Comparison of ENCODE assay signal across 2 cellular contexts in genomic region chr14:23339506-23340268, GRCh38.
TF ChIP-seq lines count a peak whose summit lies in the region.

No MANE protein-coding gene starts in this region.

TF ChIP-seq in HEK293, 187 proteins besides CTCF, POLR2A, EP300 and RAD21:
- no peak for TF ChIP-seq BCL11A (tag by site-specific recombination; IDR thresholded peaks at IDR 0.05; ENCODE audit: low read depth)
- peak; percentile 98 for TF ChIP-seq SETDB1 (IDR thresholded peaks at IDR 0.05; ENCODE audit: insufficient read length, low read length)
- TF ChIP-seq KLF8 (tag by site-specific recombination; IDR thresholded peaks at IDR 0.05) = no peak
- TF ChIP-seq, protein P1, sequence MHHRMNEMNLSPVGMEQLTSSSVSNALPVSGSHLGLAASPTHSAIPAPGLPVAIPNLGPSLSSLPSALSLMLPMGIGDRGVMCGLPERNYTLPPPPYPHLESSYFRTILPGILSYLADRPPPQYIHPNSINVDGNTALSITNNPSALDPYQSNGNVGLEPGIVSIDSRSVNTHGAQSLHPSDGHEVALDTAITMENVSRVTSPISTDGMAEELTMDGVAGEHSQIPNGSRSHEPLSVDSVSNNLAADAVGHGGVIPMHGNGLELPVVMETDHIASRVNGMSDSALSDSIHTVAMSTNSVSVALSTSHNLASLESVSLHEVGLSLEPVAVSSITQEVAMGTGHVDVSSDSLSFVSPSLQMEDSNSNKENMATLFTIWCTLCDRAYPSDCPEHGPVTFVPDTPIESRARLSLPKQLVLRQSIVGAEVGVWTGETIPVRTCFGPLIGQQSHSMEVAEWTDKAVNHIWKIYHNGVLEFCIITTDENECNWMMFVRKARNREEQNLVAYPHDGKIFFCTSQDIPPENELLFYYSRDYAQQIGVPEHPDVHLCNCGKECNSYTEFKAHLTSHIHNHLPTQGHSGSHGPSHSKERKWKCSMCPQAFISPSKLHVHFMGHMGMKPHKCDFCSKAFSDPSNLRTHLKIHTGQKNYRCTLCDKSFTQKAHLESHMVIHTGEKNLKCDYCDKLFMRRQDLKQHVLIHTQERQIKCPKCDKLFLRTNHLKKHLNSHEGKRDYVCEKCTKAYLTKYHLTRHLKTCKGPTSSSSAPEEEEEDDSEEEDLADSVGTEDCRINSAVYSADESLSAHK (tag by site-specific recombination; IDR thresholded peaks at IDR 0.05) = no peak
- no peak for TF ChIP-seq ZNF10 (tag by site-specific recombination; IDR thresholded peaks at IDR 0.05)
- no peak for TF ChIP-seq BCL11B (tag by site-specific recombination; IDR thresholded peaks at IDR 0.05; ENCODE audit: low read depth)
- TF ChIP-seq MYNN (tag by site-specific recombination; IDR thresholded peaks at IDR 0.05; ENCODE audit: borderline replicate concordance) = no peak
- TF ChIP-seq REPIN1 (tag by site-specific recombination; IDR thresholded peaks at IDR 0.05; ENCODE audit: low read depth) = no peak
- TF ChIP-seq ZNF518A (tag by site-specific recombination; conservative IDR thresholded peaks at IDR 0.05; ENCODE audit: low read depth) = peak; percentile 33; the same call in 1 of the 2 replicates
- TF ChIP-seq ZNF529 (tag by site-specific recombination; IDR thresholded peaks at IDR 0.05; ENCODE audit: insufficient replicate concordance) = no peak
TF ChIP-seq in HEK293: peak in this region for 2.

TF ChIP-seq in K562, 482 proteins besides CTCF, POLR2A, EP300 and RAD21:
- TF ChIP-seq, protein P2, sequence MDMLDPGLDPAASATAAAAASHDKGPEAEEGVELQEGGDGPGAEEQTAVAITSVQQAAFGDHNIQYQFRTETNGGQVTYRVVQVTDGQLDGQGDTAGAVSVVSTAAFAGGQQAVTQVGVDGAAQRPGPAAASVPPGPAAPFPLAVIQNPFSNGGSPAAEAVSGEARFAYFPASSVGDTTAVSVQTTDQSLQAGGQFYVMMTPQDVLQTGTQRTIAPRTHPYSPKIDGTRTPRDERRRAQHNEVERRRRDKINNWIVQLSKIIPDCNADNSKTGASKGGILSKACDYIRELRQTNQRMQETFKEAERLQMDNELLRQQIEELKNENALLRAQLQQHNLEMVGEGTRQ (CRISPR knock-in tag; IDR thresholded peaks at IDR 0.05) = no peak
- TF ChIP-seq ASH1L (IDR thresholded peaks at IDR 0.05; ENCODE audit: borderline replicate concordance, low read depth, partially characterized antibody) (no peak), MYBL2 (IDR thresholded peaks at IDR 0.05; ENCODE audit: low read depth) (no peak), MYBL2 (CRISPR knock-in tag; IDR thresholded peaks at IDR 0.05; ENCODE audit: borderline replicate concordance) (no peak), ZNF174 (CRISPR knock-in tag; IDR thresholded peaks at IDR 0.05) (no peak), ZFP36 (IDR thresholded peaks at IDR 0.05; ENCODE audit: low read depth, low read length, partially characterized antibody) (peak; percentile 35), SRSF7 (optimal IDR thresholded peaks at IDR 0.05; ENCODE audit: low read depth, low read length) (no peak)
